9 cellular contexts compared by ENCODE assay signal in the genomic region with DNA sequence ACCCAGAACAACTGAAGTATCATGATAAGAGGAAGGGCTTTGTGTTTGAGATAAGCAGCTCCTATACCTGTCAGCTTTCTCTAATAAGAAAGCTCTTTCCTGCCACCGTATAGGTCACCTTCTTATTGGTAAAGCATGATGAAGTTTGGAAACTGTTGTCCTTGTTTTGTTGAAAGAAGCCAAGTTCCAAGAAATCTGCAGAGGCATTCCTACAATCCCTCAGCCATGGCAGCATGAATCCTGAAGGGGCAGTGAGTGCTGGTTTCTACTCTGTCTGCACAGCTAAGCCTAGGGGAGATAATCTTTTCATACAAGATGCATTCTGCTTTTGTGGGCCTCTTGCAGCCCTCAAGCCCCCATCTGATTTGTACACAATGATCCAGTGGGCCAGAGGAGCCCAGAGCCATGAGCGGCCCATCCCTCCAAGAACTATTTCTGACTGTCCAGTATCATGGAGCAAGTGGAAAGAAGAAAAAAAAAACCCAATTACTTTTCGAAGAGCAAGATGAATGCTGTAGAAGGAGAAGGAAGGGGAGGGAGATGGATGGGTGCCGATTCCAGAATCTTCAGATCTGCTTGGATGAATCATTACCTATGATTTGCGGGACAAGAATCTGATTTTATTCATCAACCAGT. TPM values are rescaled to one million over a fixed set of nuclear protein-coding genes. Genes with fewer than 3 reads are reported as not detected.
DNase-seq lines count a peak whose midpoint lies in the region; ATAC-seq and TF ChIP-seq lines count a peak whose summit lies in the region.
"Had no signal": no experiment of that assay in that cellular context is flagged by ENCODE, and none has a peak within 500 bp of the region (broad histone marks: within the 10 kb centered on the region; RNA-seq: fewer than 3 reads in every experiment).

No MANE protein-coding gene starts in this region.

- no peaks in the 10 kb centered on the region for H3K9me3 Mint-ChIP-seq in stimulated activated naive B cell treated with anti-CD40 and anti-IgM and Interleukin-4, amounts not matched to agents 10 μg/mL and 1 μg/mL and 100 μg/mL, for 72 hours
- no peaks in the 10 kb centered on the region for H3K9me3 Mint-ChIP-seq in T-cell
- H3K9me3 Mint-ChIP-seq: naive B cell had no signal

- no peak for TF ChIP-seq POLR2A in breast epithelium (IDR thresholded peaks at IDR 0.05)

- no peak overlapping the region for H3K9ac ChIP-seq in subcutaneous abdominal adipose tissue (ENCODE audit: low read length in 5 of 5)

- DNase-seq in HuH-7 (ENCODE audit: low spot score), result peak; percentile 28
- no peak for DNase-seq in breast epithelium (ENCODE audit: low spot score in 2 of 2)
- peak; percentile 20 for DNase-seq in left kidney (ENCODE audit: low read depth, low spot score)
- DNase-seq in stimulated activated naive B cell treated with anti-CD40 and anti-IgM and Interleukin-4, amounts not matched to agents 10 μg/mL and 1 μg/mL and 100 μg/mL, for 72 hours, result no peak
- no peak for DNase-seq in RKO (ENCODE audit: low spot score)
- DNase-seq in T-cell, result no peak
- DNase-seq: naive B cell had no signal

- peaks cover 7 to 16% of the 10 kb centered on the region in 2 donors for H3K4me1 Mint-ChIP-seq in stimulated activated naive B cell treated with anti-CD40 and anti-IgM and Interleukin-4, amounts not matched to agents 10 μg/mL and 1 μg/mL and 100 μg/mL, for 72 hours
- peaks cover 14 to 39% (median 16%) of the 10 kb centered on the region in 3 donors for H3K4me1 Mint-ChIP-seq in T-cell

- no peaks in the 10 kb centered on the region for H3K36me3 ChIP-seq in breast epithelium
- H3K36me3 ChIP-seq in subcutaneous abdominal adipose tissue (ENCODE audit: control insufficient read depth in 5 of 5, insufficient read depth in 5 of 5, low read length in 5 of 5), result peaks cover 5 to 17% (median 10%) of the 10 kb centered on the region in 5 donors

- no peak overlapping the region for H3K4me3 Mint-ChIP-seq in stimulated activated naive B cell treated with anti-CD40 and anti-IgM and Interleukin-4, amounts not matched to agents 10 μg/mL and 1 μg/mL and 100 μg/mL, for 72 hours
- peak overlapping the region in 1 of 3 donors; percentile 71 for H3K4me3 Mint-ChIP-seq in T-cell

- H3K27me3 ChIP-seq in breast epithelium (no peaks in the 10 kb centered on the region), subcutaneous abdominal adipose tissue (ENCODE audit: control insufficient read depth in 5 of 5, insufficient read depth in 4 of 5, low read length in 5 of 5) (no peaks in the 10 kb centered on the region)

- intact Hi-C loops in breast epithelium (cut with DNase I; ENCODE audit: low total_unique reads), result no loop called here

- peaks cover 0 to 3% of the 10 kb centered on the region in 2 donors for H3K4me1 ChIP-seq in breast epithelium
- H3K4me1 ChIP-seq in subcutaneous abdominal adipose tissue (ENCODE audit: control insufficient read depth in 5 of 5, insufficient read depth in 5 of 5, low read length in 5 of 5), result peaks cover 3 to 58% (median 42%) of the 10 kb centered on the region in 5 donors

- H3K27ac ChIP-seq in breast epithelium (peak overlapping the region; percentile 96), subcutaneous abdominal adipose tissue (ENCODE audit: low read depth, low read length) (peak overlapping the region; percentile 68)

- CTCF ChIA-PET in T-cell (lab: Charles Lee), result interaction anchor here in 1 of 2 donors (0.6 to 1.4 kb wide), 2 partner anchors 178 kb away, joined by 3 to 11 read pairs; no protein-coding TSS in a partner anchor

- H3K27me3 Mint-ChIP-seq in stimulated activated naive B cell treated with anti-CD40 and anti-IgM and Interleukin-4, amounts not matched to agents 10 μg/mL and 1 μg/mL and 100 μg/mL, for 72 hours, result peaks cover 54 to 69% of the 10 kb centered on the region in 2 donors
- peaks cover 41 to 68% of the 10 kb centered on the region in 2 donors for H3K27me3 Mint-ChIP-seq in T-cell

- peak in 1 of 3 donors; percentile 18 for TF ChIP-seq CTCF in breast epithelium (IDR thresholded peaks at IDR 0.05)

- POLR2A ChIA-PET in T-cell (lab: Charles Lee), result no interaction called here

- H3K4me3 ChIP-seq in breast epithelium (peak overlapping the region; percentile 55 to 88 (median 71)), subcutaneous abdominal adipose tissue (ENCODE audit: low read depth in 1 of 5, low read length in 5 of 5) (peak overlapping the region; percentile 57 to 64 (median 60))
- H3K4me3 ChIP-seq: GM12878 had no signal

- H3K9me3 ChIP-seq in breast epithelium, result no peaks in the 10 kb centered on the region
- H3K9me3 ChIP-seq in subcutaneous abdominal adipose tissue (ENCODE audit: control insufficient read depth in 5 of 5, low read length in 5 of 5), result no peaks in the 10 kb centered on the region

- no peaks in the 10 kb centered on the region for H3K36me3 Mint-ChIP-seq in stimulated activated naive B cell treated with anti-CD40 and anti-IgM and Interleukin-4, amounts not matched to agents 10 μg/mL and 1 μg/mL and 100 μg/mL, for 72 hours
- no peaks in the 10 kb centered on the region for H3K36me3 Mint-ChIP-seq in T-cell
- H3K36me3 Mint-ChIP-seq: naive B cell had no signal

- no peak for ATAC-seq in stimulated activated naive B cell treated with anti-CD40 and anti-IgM and Interleukin-4, amounts not matched to agents 10 μg/mL and 1 μg/mL and 100 μg/mL, for 72 hours (replicated peaks)
- no peak for ATAC-seq in T-cell (replicated peaks in 1 of 4)

- H3K27ac Mint-ChIP-seq in stimulated activated naive B cell treated with anti-CD40 and anti-IgM and Interleukin-4, amounts not matched to agents 10 μg/mL and 1 μg/mL and 100 μg/mL, for 72 hours, result no peak overlapping the region
- no peak overlapping the region for H3K27ac Mint-ChIP-seq in T-cell

RNA-seq across cellular contexts. Expression of a gene that starts 1.9 kb away (rescaled TPM):
- total RNA-seq in breast epithelium, result 100 to 1,000 TPM; 106 to 623 (median 386) TPM
- 1 to 10 TPM; 1.3 to 8.6 (median 7.6) TPM for total RNA-seq in T-cell

Comparison
In these comparisons a context has a peak if more than half of its experiments do, and no peak if none do; other contexts are left out.
1. DNase-seq: peak in HuH-7 (single experiment) and left kidney (single experiment); none in breast epithelium (0 of 2), stimulated activated naive B cell treated with anti-CD40 and anti-IgM and Interleukin-4, amounts not matched to agents 10 μg/mL and 1 μg/mL and 100 μg/mL, for 72 hours (single experiment), RKO (single experiment) and T-cell (0 of 34).
2. RNA of a gene that starts 1.9 kb away (total RNA-seq): 106 to 623 TPM in breast epithelium; 1.3 to 8.6 TPM in T-cell; every median in the first group is over 10 times any median in the second.